Comparison of ENCODE assay signal across 3 cellular contexts in genomic region chr4:186291256-186291890, GRCh38.
TF ChIP-seq lines count a peak whose summit lies in the region.

No MANE protein-coding gene starts in this region.

TF ChIP-seq in GM23338, 12 proteins besides CTCF, POLR2A, EP300 and RAD21 (continues in another document):
- TF ChIP-seq NANOG (IDR thresholded peaks at IDR 0.05; ENCODE audit: borderline replicate concordance) (no peak), JUNB (IDR thresholded peaks at IDR 0.05; ENCODE audit: unreplicated experiment) (no peak), EZH2 (IDR thresholded peaks at IDR 0.05; ENCODE audit: low read depth, unreplicated experiment) (no peak), ZNF462 (CRISPR knock-in tag; IDR thresholded peaks at IDR 0.05) (no peak), EZH2phosphoT487 (IDR thresholded peaks at IDR 0.05; ENCODE audit: unreplicated experiment) (no peak), STAT1 (IDR thresholded peaks at IDR 0.05; ENCODE audit: unreplicated experiment) (no peak), POLR2AphosphoS5 (IDR thresholded peaks at IDR 0.05; ENCODE audit: low read depth) (no peak), ZNF114 (CRISPR knock-in tag; IDR thresholded peaks at IDR 0.05) (no peak), ZNF331 (CRISPR knock-in tag; IDR thresholded peaks at IDR 0.05; ENCODE audit: low read depth) (no peak), CREB1 (CRISPR knock-in tag; IDR thresholded peaks at IDR 0.05; ENCODE audit: low read depth) (no peak)

TF ChIP-seq in K562, 482 proteins besides CTCF, POLR2A, EP300 and RAD21:
- no peak for TF ChIP-seq CREBBP (IDR thresholded peaks at IDR 0.05; ENCODE audit: low read depth, low read length)
- TF ChIP-seq, protein P1, sequence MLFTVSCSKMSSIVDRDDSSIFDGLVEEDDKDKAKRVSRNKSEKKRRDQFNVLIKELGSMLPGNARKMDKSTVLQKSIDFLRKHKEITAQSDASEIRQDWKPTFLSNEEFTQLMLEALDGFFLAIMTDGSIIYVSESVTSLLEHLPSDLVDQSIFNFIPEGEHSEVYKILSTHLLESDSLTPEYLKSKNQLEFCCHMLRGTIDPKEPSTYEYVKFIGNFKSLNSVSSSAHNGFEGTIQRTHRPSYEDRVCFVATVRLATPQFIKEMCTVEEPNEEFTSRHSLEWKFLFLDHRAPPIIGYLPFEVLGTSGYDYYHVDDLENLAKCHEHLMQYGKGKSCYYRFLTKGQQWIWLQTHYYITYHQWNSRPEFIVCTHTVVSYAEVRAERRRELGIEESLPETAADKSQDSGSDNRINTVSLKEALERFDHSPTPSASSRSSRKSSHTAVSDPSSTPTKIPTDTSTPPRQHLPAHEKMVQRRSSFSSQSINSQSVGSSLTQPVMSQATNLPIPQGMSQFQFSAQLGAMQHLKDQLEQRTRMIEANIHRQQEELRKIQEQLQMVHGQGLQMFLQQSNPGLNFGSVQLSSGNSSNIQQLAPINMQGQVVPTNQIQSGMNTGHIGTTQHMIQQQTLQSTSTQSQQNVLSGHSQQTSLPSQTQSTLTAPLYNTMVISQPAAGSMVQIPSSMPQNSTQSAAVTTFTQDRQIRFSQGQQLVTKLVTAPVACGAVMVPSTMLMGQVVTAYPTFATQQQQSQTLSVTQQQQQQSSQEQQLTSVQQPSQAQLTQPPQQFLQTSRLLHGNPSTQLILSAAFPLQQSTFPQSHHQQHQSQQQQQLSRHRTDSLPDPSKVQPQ (CRISPR knock-in tag; IDR thresholded peaks at IDR 0.05; ENCODE audit: borderline replicate concordance): no peak
- TF ChIP-seq SPI1 (IDR thresholded peaks at IDR 0.05; ENCODE audit: borderline replicate concordance, low read depth, low read length): peak; percentile 33; the same call in 1 of the 2 replicates
- no peak for TF ChIP-seq ZNF76 (CRISPR knock-in tag; IDR thresholded peaks at IDR 0.05; ENCODE audit: borderline replicate concordance)
- TF ChIP-seq, protein P2, sequence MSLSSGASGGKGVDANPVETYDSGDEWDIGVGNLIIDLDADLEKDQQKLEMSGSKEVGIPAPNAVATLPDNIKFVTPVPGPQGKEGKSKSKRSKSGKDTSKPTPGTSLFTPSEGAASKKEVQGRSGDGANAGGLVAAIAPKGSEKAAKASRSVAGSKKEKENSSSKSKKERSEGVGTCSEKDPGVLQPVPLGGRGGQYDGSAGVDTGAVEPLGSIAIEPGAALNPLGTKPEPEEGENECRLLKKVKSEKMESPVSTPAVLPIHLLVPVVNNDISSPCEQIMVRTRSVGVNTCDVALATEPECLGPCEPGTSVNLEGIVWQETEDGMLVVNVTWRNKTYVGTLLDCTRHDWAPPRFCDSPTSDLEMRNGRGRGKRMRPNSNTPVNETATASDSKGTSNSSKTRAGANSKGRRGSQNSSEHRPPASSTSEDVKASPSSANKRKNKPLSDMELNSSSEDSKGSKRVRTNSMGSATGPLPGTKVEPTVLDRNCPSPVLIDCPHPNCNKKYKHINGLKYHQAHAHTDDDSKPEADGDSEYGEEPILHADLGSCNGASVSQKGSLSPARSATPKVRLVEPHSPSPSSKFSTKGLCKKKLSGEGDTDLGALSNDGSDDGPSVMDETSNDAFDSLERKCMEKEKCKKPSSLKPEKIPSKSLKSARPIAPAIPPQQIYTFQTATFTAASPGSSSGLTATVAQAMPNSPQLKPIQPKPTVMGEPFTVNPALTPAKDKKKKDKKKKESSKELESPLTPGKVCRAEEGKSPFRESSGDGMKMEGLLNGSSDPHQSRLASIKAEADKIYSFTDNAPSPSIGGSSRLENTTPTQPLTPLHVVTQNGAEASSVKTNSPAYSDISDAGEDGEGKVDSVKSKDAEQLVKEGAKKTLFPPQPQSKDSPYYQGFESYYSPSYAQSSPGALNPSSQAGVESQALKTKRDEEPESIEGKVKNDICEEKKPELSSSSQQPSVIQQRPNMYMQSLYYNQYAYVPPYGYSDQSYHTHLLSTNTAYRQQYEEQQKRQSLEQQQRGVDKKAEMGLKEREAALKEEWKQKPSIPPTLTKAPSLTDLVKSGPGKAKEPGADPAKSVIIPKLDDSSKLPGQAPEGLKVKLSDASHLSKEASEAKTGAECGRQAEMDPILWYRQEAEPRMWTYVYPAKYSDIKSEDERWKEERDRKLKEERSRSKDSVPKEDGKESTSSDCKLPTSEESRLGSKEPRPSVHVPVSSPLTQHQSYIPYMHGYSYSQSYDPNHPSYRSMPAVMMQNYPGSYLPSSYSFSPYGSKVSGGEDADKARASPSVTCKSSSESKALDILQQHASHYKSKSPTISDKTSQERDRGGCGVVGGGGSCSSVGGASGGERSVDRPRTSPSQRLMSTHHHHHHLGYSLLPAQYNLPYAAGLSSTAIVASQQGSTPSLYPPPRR (CRISPR knock-in tag; IDR thresholded peaks at IDR 0.05; ENCODE audit: borderline replicate concordance): no peak

TF ChIP-seq in HepG2, 621 proteins besides CTCF, POLR2A, EP300 and RAD21:
- TF ChIP-seq NCOR1 (IDR thresholded peaks at IDR 0.05; ENCODE audit: borderline replicate concordance, low read length) (no peak), ZNF460 (CRISPR knock-in tag; IDR thresholded peaks at IDR 0.05; ENCODE audit: borderline replicate concordance) (no peak), ATF1 (CRISPR knock-in tag; IDR thresholded peaks at IDR 0.05) (no peak), LBX2 (CRISPR knock-in tag; IDR thresholded peaks at IDR 0.05; ENCODE audit: borderline replicate concordance) (no peak), ZNF138 (CRISPR knock-in tag; IDR thresholded peaks at IDR 0.05; ENCODE audit: low read depth) (no peak), PPARG (CRISPR knock-in tag; conservative IDR thresholded peaks at IDR 0.05) (no peak), ZNF414 (CRISPR knock-in tag; IDR thresholded peaks at IDR 0.05) (no peak), ZFP41 (CRISPR knock-in tag; IDR thresholded peaks at IDR 0.05; ENCODE audit: borderline replicate concordance) (no peak), SALL2 (CRISPR knock-in tag; IDR thresholded peaks at IDR 0.05) (no peak), RARG (CRISPR knock-in tag; IDR thresholded peaks at IDR 0.05; ENCODE audit: low read depth) (no peak), FOXA1 (IDR thresholded peaks at IDR 0.05) (no peak), FOXA1 (CRISPR knock-in tag; IDR thresholded peaks at IDR 0.05) (no peak), ZNF550 (CRISPR knock-in tag; IDR thresholded peaks at IDR 0.05; ENCODE audit: borderline replicate concordance) (no peak), NFE2L1 (CRISPR knock-in tag; IDR thresholded peaks at IDR 0.05; ENCODE audit: borderline replicate concordance) (no peak)
